Comparison of ENCODE assay signal across 12 cellular contexts in the genomic region with DNA sequence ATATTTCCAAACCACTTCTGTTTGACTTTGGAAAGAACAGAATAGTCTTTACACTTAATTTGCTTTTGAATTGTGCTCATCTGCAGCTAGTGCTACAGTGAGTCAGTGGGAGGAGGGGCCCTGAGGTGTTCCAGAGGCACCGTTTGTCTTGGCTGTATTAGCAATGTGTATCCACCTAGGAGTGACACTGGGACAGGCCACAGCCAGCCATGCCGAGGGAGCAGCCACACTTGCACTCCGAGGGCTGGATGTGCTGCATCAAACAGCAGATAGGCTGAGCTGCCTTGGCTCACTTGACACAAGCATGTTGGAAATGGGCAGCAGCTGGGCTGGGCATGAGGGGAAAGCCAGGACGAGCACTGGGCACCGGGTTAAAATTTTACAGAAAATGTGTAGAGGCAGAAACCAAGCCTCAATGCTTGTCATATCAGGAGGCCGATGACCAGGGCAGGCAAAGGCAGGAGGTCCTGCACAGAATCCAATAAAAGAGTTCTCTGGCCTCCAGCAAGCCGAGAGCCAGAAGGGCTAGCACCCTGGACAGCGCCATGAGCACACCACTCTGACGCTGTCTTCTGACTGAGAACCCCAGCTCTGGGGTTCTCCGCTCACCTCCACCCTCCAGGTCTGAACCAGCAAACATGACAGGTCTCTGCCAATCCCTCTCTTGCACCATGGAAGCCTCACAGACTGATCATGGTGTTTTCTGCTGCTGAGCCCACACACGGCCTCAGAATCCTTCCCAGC.
DNase-seq lines count a peak whose midpoint lies in the region; ATAC-seq and TF ChIP-seq lines count a peak whose summit lies in the region.
"Had no signal": no experiment of that assay in that cellular context is flagged by ENCODE, and none has a peak within 500 bp of the region (broad histone marks: within the 10 kb centered on the region; RNA-seq: fewer than 3 reads in every experiment).

No MANE protein-coding gene starts in this region.

- H3K27me3 ChIP-seq in A673 (replicated peaks; ENCODE audit: insufficient read depth, low read depth, low read length, poor library complexity) (peaks cover 46% of the 10 kb centered on the region), SJCRH30 (no peaks in the 10 kb centered on the region)

- TF ChIP-seq CTCF in A673 (conservative IDR thresholded peaks at IDR 0.05; ENCODE audit: low read depth, low read length) (no peak), GM20000 (IDR thresholded peaks at IDR 0.05; ENCODE audit: extremely low read depth, missing control alignments) (no peak)

- H3K4me3 ChIP-seq in A673 (ENCODE audit: low read depth, low read length, poor library complexity, severe bottlenecking) (no peak overlapping the region), SJCRH30 (no peak overlapping the region)
- H3K4me3 ChIP-seq: lung had no signal

- DNase-seq in A673 (ENCODE audit: low spot score) (peak; percentile 33), GM20000 (ENCODE audit: low spot score) (peak; percentile 49), SJCRH30 (peak; percentile 16 to 53), iPS-NIHi11 (ENCODE audit: low spot score) (peak; percentile 91), cerebellar cortex (ENCODE audit: low spot score) (no peak)
- DNase-seq: DMS153; effector CD8-positive, alpha-beta T cell; NK-92 treated with Interleukin-12 subunit alpha and Interleukin-12 subunit beta, amount 100 ng/mL, for 24 hours had no signal

- H3K4me1 ChIP-seq in A673 (ENCODE audit: insufficient read depth, low read length, poor library complexity, severe bottlenecking) (no peaks in the 10 kb centered on the region), SJCRH30 (no peaks in the 10 kb centered on the region)

- POLR2A ChIA-PET in A673 (lab: Charles Lee; ENCODE audit: low non-redundant PET): no interaction called here

- CTCF ChIA-PET in A673 (lab: Charles Lee): no interaction called here

- BruUV-seq in A673 (replicated peaks; lab: Mats Ljungman, UMichigan): no TSS peak

- H3K36me3 ChIP-seq in A673 (ENCODE audit: insufficient read depth, low read length, poor library complexity, severe bottlenecking) (no peaks in the 10 kb centered on the region), SJCRH30 (no peaks in the 10 kb centered on the region)

- no peak overlapping the region for H3K27ac ChIP-seq in A673 (ENCODE audit: low read depth, low read length, poor library complexity, severe bottlenecking)
- H3K27ac ChIP-seq in SJCRH30: no peak overlapping the region

- ATAC-seq in HG03175 (IDR thresholded peaks at IDR 0.05; ENCODE audit: unreplicated experiment) (no peak), HG03460 (IDR thresholded peaks at IDR 0.05; ENCODE audit: unreplicated experiment) (no peak), HG02798 (IDR thresholded peaks at IDR 0.05; ENCODE audit: poor library complexity, unreplicated experiment) (no peak)

- intact Hi-C loops in A673 (cut with micrococcal nuclease; ENCODE audit: unreplicated experiment): no loop called here

- H3K9me3 ChIP-seq in A673 (ENCODE audit: low read depth, low read length, poor library complexity, severe bottlenecking): no peaks in the 10 kb centered on the region
- no peaks in the 10 kb centered on the region for H3K9me3 ChIP-seq in SJCRH30 (replicated peaks)
